8 cellular contexts compared by ENCODE assay signal in the genomic region with DNA sequence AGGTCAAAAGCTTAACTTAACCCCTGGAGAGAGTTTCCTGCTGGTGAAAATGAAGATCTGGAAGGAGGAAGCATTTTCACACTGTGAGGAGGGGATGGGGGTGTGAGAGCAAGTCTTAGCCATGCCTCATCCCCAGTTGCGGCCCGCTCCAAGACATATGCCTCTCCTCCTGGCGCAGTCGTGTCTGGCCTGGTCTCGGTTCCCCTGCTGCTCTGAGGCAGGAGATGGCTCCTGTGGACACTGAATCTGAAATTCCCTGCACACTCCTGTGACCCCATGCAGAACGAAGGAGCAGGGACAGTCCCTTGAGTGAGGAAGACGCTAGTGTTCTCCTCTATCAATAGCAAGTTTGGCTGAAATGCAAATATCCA. TPM values are rescaled to one million over a fixed set of nuclear protein-coding genes. Genes with fewer than 3 reads are reported as not detected.
DNase-seq lines count a peak whose midpoint lies in the region; ATAC-seq and TF ChIP-seq lines count a peak whose summit lies in the region.

No MANE protein-coding gene starts in this region.

- DNase-seq in CD8-positive, alpha-beta T cell: no peak
- DNase-seq in PC-3 (no peak), esophagus squamous epithelium (lab: John Stamatoyannopoulos, UW) (no peak), HuH-7 (ENCODE audit: low spot score) (no peak)
- no peak for DNase-seq in stimulated activated naive CD4-positive, alpha-beta T cell treated with Interleukin-2 at 50 U/mL for 16 hours (lab: John Stamatoyannopoulos, UW)
- DNase-seq in stimulated activated CD4-positive, alpha-beta T cell treated with anti-CD3 and anti-CD28 coated beads, Interleukin-4, amount 100 ng/mL, for 1 hour: no peak

- H3K4me2 ChIP-seq in PC-3 (ENCODE audit: low read length): peak overlapping the region; percentile 83

- no peaks in the 10 kb centered on the region for H3K9me3 ChIP-seq in CD8-positive, alpha-beta T cell (ENCODE audit: low read length)
- H3K9me3 ChIP-seq in PC-3 (ENCODE audit: low read length) (peaks cover 7% of the 10 kb centered on the region; the same call in 1 of the 2 replicates), esophagus squamous epithelium (peaks cover 0 to 11% (median 0%) of the 10 kb centered on the region in 3 donors), neutrophil (no peaks in the 10 kb centered on the region)

- H3K27ac Mint-ChIP-seq in CD8-positive, alpha-beta T cell: peak overlapping the region; percentile 91

- peak overlapping the region; percentile 94 for H2AFZ ChIP-seq in PC-3 (ENCODE audit: low read length)

- POLR2A ChIA-PET in CD8-positive, alpha-beta T cell (lab: Charles Lee): no interaction called here
- POLR2A ChIA-PET in PC-3 (lab: Charles Lee; ENCODE audit: unreplicated experiment): interaction anchor here (0.7 kb wide), 1 partner anchor 136 kb away, joined by 6 read pairs; no protein-coding TSS in a partner anchor

- intact Hi-C loops in CD8-positive, alpha-beta T cell (cut with DNase I, micrococcal nuclease): loop anchor here (2.0 to 10.0 kb wide), 2 partner anchors 38 to 458 kb away; partner anchors contain the start of gene ZNF700 (in 1 of the 2)
- intact Hi-C loops in PC-3 (cut with micrococcal nuclease): no loop called here
- intact Hi-C loops in esophagus squamous epithelium (cut with DNase I): no loop called here

- peak overlapping the region; percentile 93 for H3K4me3 Mint-ChIP-seq in CD8-positive, alpha-beta T cell

- H3F3A ChIP-seq in PC-3 (ENCODE audit: low read length, unreplicated experiment): no peaks in the 10 kb centered on the region

- TF ChIP-seq POLR2A in esophagus squamous epithelium (IDR thresholded peaks at IDR 0.05): no peak

- peak overlapping the region; percentile 80 for H3K4me3 ChIP-seq in CD8-positive, alpha-beta T cell (ENCODE audit: low read depth, low read length)
- peak overlapping the region; percentile 72; the same call in 1 of the 2 replicates for H3K4me3 ChIP-seq in PC-3 (ENCODE audit: low read length)
- H3K4me3 ChIP-seq in esophagus squamous epithelium: peak overlapping the region; percentile 38 to 78 (median 70)
- H3K4me3 ChIP-seq in neutrophil (ENCODE audit: low read depth in 1 of 2, low read length in 1 of 2): peak overlapping the region; percentile 51 to 62

- H3K79me2 ChIP-seq in PC-3 (ENCODE audit: low read length): no peaks in the 10 kb centered on the region

- no peak overlapping the region for H3K27ac ChIP-seq in CD8-positive, alpha-beta T cell (ENCODE audit: low read depth, low read length)
- H3K27ac ChIP-seq in PC-3 (ENCODE audit: low read length) (no peak overlapping the region), esophagus squamous epithelium (peak overlapping the region in 3 of 4 donors; percentile 83 to 88 (median 88)), neutrophil (no peak overlapping the region)

- peaks cover 4% of the 10 kb centered on the region for H3K9me3 Mint-ChIP-seq in CD8-positive, alpha-beta T cell

- CTCF ChIA-PET in CD8-positive, alpha-beta T cell (lab: Charles Lee): interaction anchor here (1.4 to 2.2 kb wide), 2 partner anchors 37 to 254 kb away, joined by 5 to 8 read pairs; partner anchors contain the start of genes ZNF20 and ZNF700
- CTCF ChIA-PET in PC-3 (lab: Charles Lee): no interaction called here

- H3K36me3 Mint-ChIP-seq in CD8-positive, alpha-beta T cell: peaks cover 11% of the 10 kb centered on the region

- no peak for ATAC-seq in CD8-positive, alpha-beta T cell
- ATAC-seq in PC-3 (no peak), HG03354 (IDR thresholded peaks at IDR 0.05; ENCODE audit: poor library complexity, severe bottlenecking, unreplicated experiment) (no peak)

- no peaks in the 10 kb centered on the region for H4K20me1 ChIP-seq in PC-3 (ENCODE audit: low read length)

- H3K36me3 ChIP-seq in CD8-positive, alpha-beta T cell (ENCODE audit: insufficient read depth, low read length): no peaks in the 10 kb centered on the region
- H3K36me3 ChIP-seq in PC-3 (ENCODE audit: low read depth, low read length) (no peaks in the 10 kb centered on the region), esophagus squamous epithelium (no peaks in the 10 kb centered on the region), neutrophil (no peaks in the 10 kb centered on the region)

- peaks cover 12% of the 10 kb centered on the region for H3K4me1 ChIP-seq in CD8-positive, alpha-beta T cell (ENCODE audit: insufficient read depth, low read length)
- 0 out of 2 replicates have a peak, but pooled peaks cover 4% of the 10 kb centered on the region for H3K4me1 ChIP-seq in PC-3 (ENCODE audit: insufficient read depth, low read length)
- peaks cover 0 to 22% (median 6%) of the 10 kb centered on the region in 3 donors for H3K4me1 ChIP-seq in esophagus squamous epithelium
- peaks cover 16% of the 10 kb centered on the region in 2 experiments for H3K4me1 ChIP-seq in neutrophil (ENCODE audit: control insufficient read depth in 1 of 2, insufficient read depth in 1 of 2, low read depth in 1 of 2, low read length in 1 of 2)

- no peaks in the 10 kb centered on the region for H3K27me3 ChIP-seq in CD8-positive, alpha-beta T cell (ENCODE audit: insufficient read depth, low read length)
- no peaks in the 10 kb centered on the region for H3K27me3 ChIP-seq in PC-3 (ENCODE audit: low read length)
- peaks cover 0 to 1% (median 0%) of the 10 kb centered on the region in 4 donors for H3K27me3 ChIP-seq in esophagus squamous epithelium
- H3K27me3 ChIP-seq in neutrophil: no peaks in the 10 kb centered on the region

- no peaks in the 10 kb centered on the region for H3K9me2 ChIP-seq in PC-3 (replicated peaks; ENCODE audit: low read length)

- peaks cover 36% of the 10 kb centered on the region for H3K4me1 Mint-ChIP-seq in CD8-positive, alpha-beta T cell (ENCODE audit: low read depth)

- H3K27me3 Mint-ChIP-seq in CD8-positive, alpha-beta T cell (ENCODE audit: low read depth): no peaks in the 10 kb centered on the region

- WGBS in esophagus squamous epithelium, 2 donors: 20 to 38% methylated on average over 3 to 7 of the region's 7 CpGs

- no peak overlapping the region for H3K9ac ChIP-seq in PC-3 (ENCODE audit: low read length)

- no peak for TF ChIP-seq CTCF in CD8-positive, alpha-beta T cell (IDR thresholded peaks at IDR 0.05)
- TF ChIP-seq CTCF in PC-3 (conservative IDR thresholded peaks at IDR 0.05; ENCODE audit: low read depth, low read length) (no peak), esophagus squamous epithelium (IDR thresholded peaks at IDR 0.05) (no peak), neutrophil (IDR thresholded peaks at IDR 0.05) (no peak)

- no TSS peak for BruUV-seq in PC-3 (replicated peaks; lab: Mats Ljungman, UMichigan)

RNA-seq across cellular contexts. Expression of gene ZNF69, which starts 0.3 kb away (rescaled TPM):
- 1 to 10 TPM; 1.7 to 2.0 TPM for total RNA-seq in CD8-positive, alpha-beta T cell
- 2.7 and 4.3 TPM in 2 replicates for total RNA-seq in PC-3 (2014; rRNA removed)
- total RNA-seq in esophagus squamous epithelium: 1 to 10 TPM in 3 of 4 donors, under 1 TPM in 1; 0.18 to 4.4 (median 1.2) TPM

RNA-seq across cellular contexts. Expression of gene ZNF700, which starts 37.7 kb away (rescaled TPM):
- 10 to 100 TPM; 10.8 to 10.9 TPM for total RNA-seq in CD8-positive, alpha-beta T cell
- total RNA-seq in PC-3 (2014; rRNA removed): 6.7 and 9.5 TPM in 2 replicates
- total RNA-seq in esophagus squamous epithelium: 10 to 100 TPM in 2 of 4 donors, 1 to 10 TPM in 2; 6.4 to 13.9 (median 9.9) TPM

RNA-seq across cellular contexts. Expression of gene ZNF439, which starts 38.7 kb away (rescaled TPM):
- total RNA-seq in CD8-positive, alpha-beta T cell: 1 to 10 TPM; 6.2 to 7.9 TPM
- total RNA-seq in PC-3 (2014; rRNA removed) (2.8 and 6.2 TPM in 2 replicates), esophagus squamous epithelium (1 to 10 TPM; 1.6 to 5.0 (median 2.0) TPM)

Comparison
In these comparisons a context has a peak if more than half of its experiments do, and no peak if none do; other contexts are left out.
1. H3K27ac ChIP-seq: peak in esophagus squamous epithelium (3 of 4); none in CD8-positive, alpha-beta T cell (single experiment), PC-3 (single experiment) and neutrophil (single experiment).
2. intact Hi-C loops: an anchor here in CD8-positive, alpha-beta T cell (2.0 to 10.0 kb wide); none called in PC-3 and esophagus squamous epithelium.
3. Peak in every context shown above with its lines, with median percentiles within 50 percentile points of each other: H3K4me3 ChIP-seq.